Comparison of ENCODE assay signal across 30 cellular contexts in the genomic region with DNA sequence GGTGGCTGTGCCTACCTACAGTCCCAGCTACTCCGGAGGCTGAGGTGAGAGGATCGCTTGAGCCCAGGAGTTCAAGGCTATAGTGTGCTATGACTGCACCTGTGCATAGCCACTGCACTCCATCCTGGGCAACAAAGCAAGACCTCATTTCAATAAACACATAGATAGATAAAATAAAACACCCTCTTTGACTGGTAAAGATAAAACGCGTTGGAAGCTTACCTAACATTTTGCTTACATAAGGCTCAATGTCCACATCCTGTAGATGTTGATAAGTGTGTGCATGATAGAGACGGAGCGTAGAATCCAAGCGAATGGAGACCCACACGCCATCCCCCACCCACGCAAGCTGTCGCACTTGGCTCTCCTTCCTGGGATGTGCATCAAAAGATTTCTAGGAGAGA.
"Had no signal": no experiment of that assay in that cellular context is flagged by ENCODE, and none has a peak within 500 bp of the region (broad histone marks: within the 10 kb centered on the region; RNA-seq: fewer than 3 reads in every experiment).

No MANE protein-coding gene starts in this region.

- H3K4me3 ChIP-seq: neural progenitor cell, ovary, psoas muscle, skin epidermis, smooth muscle cell, spleen, suprapubic skin, testis, tibial artery, transverse colon, vagina had no signal

- H3K27ac ChIP-seq: neural progenitor cell, ovary, parathyroid adenoma, psoas muscle, skin epidermis, spleen, suprapubic skin, testis, tibial artery, transverse colon, vagina had no signal

- H3K4me3 Mint-ChIP-seq: natural killer cell; nephron; neural progenitor cell; stimulated activated memory B cell treated with anti-CD40 and anti-IgM and Interleukin-4, amounts not matched to agents 10 μg/mL and 1 μg/mL and 100 μg/mL, for 72 hours; stimulated activated naive CD8-positive, alpha-beta T cell treated with anti-CD3 and anti-CD28 coated beads, Interleukin-15, amount 100 ng/mL, for 72 hours; type B pancreatic cell had no signal

- H3K4me1 Mint-ChIP-seq: neural progenitor cell had no signal

- H3K27ac Mint-ChIP-seq: natural killer cell; nephron; neural progenitor cell; progenitor cell of endocrine pancreas; stimulated activated memory B cell treated with anti-CD40 and anti-IgM and Interleukin-4, amounts not matched to agents 10 μg/mL and 1 μg/mL and 100 μg/mL, for 72 hours; stimulated activated naive CD8-positive, alpha-beta T cell treated with anti-CD3 and anti-CD28 coated beads, Interleukin-15, amount 100 ng/mL, for 72 hours; type B pancreatic cell had no signal

- DNase-seq: natural killer cell; occipital lobe; ovary; posterior cingulate gyrus; psoas muscle; right cardiac atrium; spleen; stimulated activated CD4-positive, alpha-beta T cell treated with anti-CD3 and anti-CD28 coated beads, Interleukin-12 subunit alpha, Interleukin-12 subunit beta, amount 100 ng/mL, for 4 hours; stimulated activated CD4-positive, alpha-beta T cell treated with anti-CD3 and anti-CD28 coated beads, Interleukin-1b, Interleukin-23, amount 100 ng/mL, for 48 hours; stimulated activated CD4-positive, alpha-beta T cell treated with anti-CD3 and anti-CD28 coated beads, Interleukin-4, amount 100 ng/mL, for 1 hour; stimulated activated CD4-positive, alpha-beta T cell treated with anti-CD3 and anti-CD28 coated beads, Interleukin-4, amount 100 ng/mL, for 4 hours; stimulated activated CD8-positive, alpha-beta memory T cell treated with anti-CD3 and anti-CD28 coated beads, Interleukin-4, amount 100 ng/mL, for 48 hours; stimulated activated naive CD4-positive, alpha-beta T cell; stimulated activated naive CD8-positive, alpha-beta T cell treated with anti-CD3 and anti-CD28 coated beads, Interleukin-15, amount 100 ng/mL, for 72 hours; stimulated activated naive CD8-positive, alpha-beta T cell treated with anti-CD3 and anti-CD28 coated beads, Interleukin-15, Interleukin-2, amounts not matched to agents 100 U/mL and 50 U/mL, for 24 hours; substantia nigra; testis; tibial artery; transverse colon had no signal

- H3K27me3 Mint-ChIP-seq: progenitor cell of endocrine pancreas; stimulated activated memory B cell treated with anti-CD40 and anti-IgM and Interleukin-4, amounts not matched to agents 10 μg/mL and 1 μg/mL and 100 μg/mL, for 72 hours; stimulated activated naive CD8-positive, alpha-beta T cell treated with anti-CD3 and anti-CD28 coated beads, Interleukin-15, amount 100 ng/mL, for 72 hours; type B pancreatic cell had no signal

- H3K4me1 ChIP-seq: neural progenitor cell, parathyroid adenoma, psoas muscle, suprapubic skin, testis, tibial artery, vagina had no signal

- H3K9me3 Mint-ChIP-seq: natural killer cell; nephron; neural progenitor cell; stimulated activated memory B cell treated with anti-CD40 and anti-IgM and Interleukin-4, amounts not matched to agents 10 μg/mL and 1 μg/mL and 100 μg/mL, for 72 hours; stimulated activated naive CD8-positive, alpha-beta T cell treated with anti-CD3 and anti-CD28 coated beads, Interleukin-15, amount 100 ng/mL, for 72 hours; type B pancreatic cell had no signal

- H3K9me3 ChIP-seq: ovary, psoas muscle, spleen, suprapubic skin, testis, tibial artery, transverse colon, vagina had no signal

- H3K36me3 ChIP-seq: ovary had no signal

- ATAC-seq: natural killer cell; psoas muscle; right cardiac atrium; sciatic nerve; stimulated activated memory B cell treated with anti-CD40 and anti-IgM and Interleukin-4, amounts not matched to agents 10 μg/mL and 1 μg/mL and 100 μg/mL, for 72 hours; stimulated activated naive CD8-positive, alpha-beta T cell treated with anti-CD3 and anti-CD28 coated beads, Interleukin-15, amount 100 ng/mL, for 72 hours; stimulated activated naive CD8-positive, alpha-beta T cell treated with anti-CD3 and anti-CD28 coated beads, Interleukin-15, Interleukin-2, amounts not matched to agents 100 U/mL and 50 U/mL, for 24 hours had no signal

- H3K27me3 ChIP-seq: neural progenitor cell, ovary, spleen, suprapubic skin, testis, tibial artery, transverse colon, vagina had no signal
